Comparison of ENCODE assay signal across 23 cellular contexts in the genomic region with DNA sequence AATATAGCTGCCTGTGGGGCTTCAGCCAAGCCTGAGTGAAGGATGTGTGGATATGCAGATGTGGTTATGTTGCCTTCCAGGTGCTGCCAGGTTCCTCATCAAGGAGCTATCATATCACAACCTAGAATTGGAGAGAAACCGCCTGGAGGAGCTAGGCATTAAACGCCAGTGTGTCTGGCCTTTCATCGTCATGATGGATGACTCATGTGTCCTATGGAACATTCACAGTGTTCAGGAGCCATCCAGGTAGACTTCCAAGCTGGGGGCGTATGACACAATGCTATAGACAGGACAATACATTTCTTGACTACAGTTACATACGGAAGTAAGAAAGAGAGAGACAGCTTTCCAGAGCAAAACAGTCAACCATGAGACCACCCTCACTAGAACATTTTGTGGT.
DNase-seq lines count a peak whose midpoint lies in the region; ATAC-seq and TF ChIP-seq lines count a peak whose summit lies in the region.
"Had no signal": no experiment of that assay in that cellular context is flagged by ENCODE, and none has a peak within 500 bp of the region (broad histone marks: within the 10 kb centered on the region; RNA-seq: fewer than 3 reads in every experiment).

No MANE protein-coding gene starts in this region.

- no peak overlapping the region for H3K4ac ChIP-seq in trophoblast cell (ENCODE audit: low read depth, low read length)

- no peaks in the 10 kb centered on the region for H3K9me3 Mint-ChIP-seq in HFFc6
- H3K9me3 Mint-ChIP-seq in activated CD4-positive, alpha-beta T cell treated with anti-CD3 and anti-CD28 coated beads, Interleukin-2, amount 10 ng/mL, durations not matched to agents 24 days and 14 days, result no peaks in the 10 kb centered on the region
- H3K9me3 Mint-ChIP-seq: GM23338 had no signal

- H3K4me3 ChIP-seq in epithelial cell of esophagus (ENCODE audit: low read length), result no peak overlapping the region
- H3K4me3 ChIP-seq in trophoblast cell (ENCODE audit: low read depth, low read length), result no peak overlapping the region
- H3K4me3 ChIP-seq: BLaER1, GM23338, HAP-1, PC-9 had no signal

- intact Hi-C loops in activated CD4-positive, alpha-beta T cell treated with anti-CD3 and anti-CD28 coated beads, Interleukin-2, amount 10 ng/mL, durations not matched to agents 24 days and 14 days (cut with micrococcal nuclease), result no loop called here

- no peak overlapping the region for H2BK12ac ChIP-seq in trophoblast cell (ENCODE audit: low read length)

- H3K36me3 Mint-ChIP-seq in HFFc6 (ENCODE audit: low read depth), result peaks cover 26% of the 10 kb centered on the region
- H3K36me3 Mint-ChIP-seq in activated CD4-positive, alpha-beta T cell treated with anti-CD3 and anti-CD28 coated beads, Interleukin-2, amount 10 ng/mL, durations not matched to agents 24 days and 14 days (ENCODE audit: low read depth), result peaks cover 10% of the 10 kb centered on the region

- no peaks in the 10 kb centered on the region for H3K27me3 ChIP-seq in trophoblast cell (ENCODE audit: insufficient read depth, low read length)
- H3K27me3 ChIP-seq: BLaER1 had no signal

- no peaks in the 10 kb centered on the region for H3K4me1 ChIP-seq in trophoblast cell (ENCODE audit: control insufficient read depth in 1 of 2, insufficient read depth in 2 of 2, low read length in 2 of 2)
- H3K4me1 ChIP-seq: BLaER1, HAP-1 had no signal

- H3K27ac Mint-ChIP-seq in HFFc6, result peak overlapping the region; percentile 19; the same call in 1 of the 2 replicates
- H3K27ac Mint-ChIP-seq in activated CD4-positive, alpha-beta T cell treated with anti-CD3 and anti-CD28 coated beads, Interleukin-2, amount 10 ng/mL, durations not matched to agents 24 days and 14 days, result no peak overlapping the region
- H3K27ac Mint-ChIP-seq: GM23338 had no signal

- no CpG with 5 or more reads among the region's 5 CpGs for WGBS in trophoblast cell (ENCODE audit: extremely low coverage, insufficient coverage, insufficient read length)

- peaks cover 1% of the 10 kb centered on the region; the same call in 1 of the 2 replicates for H3K27me3 Mint-ChIP-seq in HFFc6 (ENCODE audit: insufficient read depth)
- H3K27me3 Mint-ChIP-seq in activated CD4-positive, alpha-beta T cell treated with anti-CD3 and anti-CD28 coated beads, Interleukin-2, amount 10 ng/mL, durations not matched to agents 24 days and 14 days, result no peaks in the 10 kb centered on the region
- H3K27me3 Mint-ChIP-seq: CD4-positive, CD25-positive, alpha-beta regulatory T cell had no signal

- no peak overlapping the region for H2AK5ac ChIP-seq in trophoblast cell (ENCODE audit: low read length)

- H3K4me3 Mint-ChIP-seq in HFFc6, result no peak overlapping the region
- H3K4me3 Mint-ChIP-seq in activated CD4-positive, alpha-beta T cell treated with anti-CD3 and anti-CD28 coated beads, Interleukin-2, amount 10 ng/mL, durations not matched to agents 24 days and 14 days, result no peak overlapping the region
- H3K4me3 Mint-ChIP-seq: CD4-positive, CD25-positive, alpha-beta regulatory T cell; GM23338 had no signal

- DNase-seq in HFFc6 (no peak), amniotic epithelial cell (ENCODE audit: low read depth) (peak; percentile 24), epithelial cell of esophagus (ENCODE audit: low read depth) (peak; percentile 32), trophoblast cell (peak; percentile 86 to 87), NCI-H446 treated with DMSO at 0.1 percent for 48 hours (lab: John Stamatoyannopoulos, UW) (no peak)
- DNase-seq in activated CD4-positive, alpha-beta T cell treated with anti-CD3 and anti-CD28 coated beads, Interleukin-2, amount 10 ng/mL, durations not matched to agents 24 days and 14 days, result no peak
- DNase-seq: CD4-positive, CD25-positive, alpha-beta regulatory T cell; DMS53; Karpas-422; NCI-H1092 treated with DMSO at 0.1 percent for 48 hours; NCI-H1436; NCI-H187; NCI-H2081 treated with DMSO at 0.1 percent for 48 hours; NCI-H446; NCI-H526; NCI-H82; PC-9; Right ventricle myocardium superior had no signal

- H4K12ac ChIP-seq in trophoblast cell (ENCODE audit: low read depth, low read length), result no peak overlapping the region

- no peak overlapping the region for H3K18ac ChIP-seq in trophoblast cell (ENCODE audit: low read length)

- H3K9me3 ChIP-seq in trophoblast cell (ENCODE audit: insufficient read depth, low read depth, low read length), result peaks cover 2% of the 10 kb centered on the region
- H3K9me3 ChIP-seq: HAP-1 had no signal

- H2AFZ ChIP-seq in trophoblast cell (ENCODE audit: insufficient read depth, low read length, poor library complexity), result no peak overlapping the region
- H2AFZ ChIP-seq: GM23338, PC-9 had no signal

- TF ChIP-seq CTCF in HFFc6 (IDR thresholded peaks at IDR 0.05) (no peak), epithelial cell of esophagus (IDR thresholded peaks at IDR 0.05; ENCODE audit: insufficient read depth, low read depth, low read length, missing control alignments) (no peak)

- no peak overlapping the region for H4K91ac ChIP-seq in trophoblast cell (ENCODE audit: low read depth, low read length)

- peaks cover 21 to 57% of the 10 kb centered on the region in 2 experiments for H3K36me3 ChIP-seq in trophoblast cell (ENCODE audit: control insufficient read depth in 1 of 2, insufficient read depth in 2 of 2, low read length in 2 of 2)

- peaks cover 7% of the 10 kb centered on the region; the same call in 1 of the 2 replicates for H3K4me1 Mint-ChIP-seq in HFFc6 (ENCODE audit: low read depth)
- H3K4me1 Mint-ChIP-seq in activated CD4-positive, alpha-beta T cell treated with anti-CD3 and anti-CD28 coated beads, Interleukin-2, amount 10 ng/mL, durations not matched to agents 24 days and 14 days, result no peaks in the 10 kb centered on the region
- H3K4me1 Mint-ChIP-seq: GM23338 had no signal

- H3K79me2 ChIP-seq in trophoblast cell (ENCODE audit: control insufficient read depth, insufficient read depth, low read length, poor library complexity), result no peaks in the 10 kb centered on the region

- H2BK5ac ChIP-seq in trophoblast cell (ENCODE audit: low read depth, low read length, poor library complexity), result no peak overlapping the region

- no peak overlapping the region for H3K23ac ChIP-seq in trophoblast cell (ENCODE audit: low read length)

- no peak overlapping the region for H3K9ac ChIP-seq in trophoblast cell (ENCODE audit: low read length)
- H3K9ac ChIP-seq: BLaER1 had no signal

- H3K79me1 ChIP-seq in trophoblast cell (ENCODE audit: low read length), result no peaks in the 10 kb centered on the region

- H3K27ac ChIP-seq in trophoblast cell (ENCODE audit: low read depth, low read length), result no peak overlapping the region
- H3K27ac ChIP-seq: BLaER1, HL-60, PC-9 had no signal

- H2BK120ac ChIP-seq in trophoblast cell (ENCODE audit: insufficient read depth, low read length, poor library complexity), result no peak overlapping the region

- no peak overlapping the region for H3K4me2 ChIP-seq in trophoblast cell (ENCODE audit: low read length)
- H3K4me2 ChIP-seq: BLaER1, GM23338, PC-9 had no signal

- no peak overlapping the region for H4K8ac ChIP-seq in trophoblast cell (ENCODE audit: low read depth, low read length)

- ATAC-seq in HG03469 (IDR thresholded peaks at IDR 0.05; ENCODE audit: unreplicated experiment), result no peak
- ATAC-seq: GM23338 had no signal

- no peak overlapping the region for H3K14ac ChIP-seq in trophoblast cell (ENCODE audit: low read length)

Comparison
In these comparisons a context has a peak if more than half of its experiments do, and no peak if none do; other contexts are left out.
1. DNase-seq: peak in amniotic epithelial cell (single experiment), epithelial cell of esophagus (single experiment) and trophoblast cell (2 of 2); none in HFFc6 (single experiment), activated CD4-positive, alpha-beta T cell treated with anti-CD3 and anti-CD28 coated beads, Interleukin-2, amount 10 ng/mL, durations not matched to agents 24 days and 14 days (single experiment) and NCI-H446 treated with DMSO at 0.1 percent for 48 hours (single experiment).